ENCODE assay signal across 10 cellular contexts in genomic region chr11:10351435-10351767, GRCh38. TPM values are rescaled to one million over a fixed set of nuclear protein-coding genes. Genes with fewer than 3 reads are reported as not detected.
DNase-seq lines count a peak whose midpoint lies in the region; ATAC-seq, FAIRE-seq and TF ChIP-seq lines count a peak whose summit lies in the region.
"Had no signal": no experiment of that assay in that cellular context is flagged by ENCODE, and none has a peak within 500 bp of the region (broad histone marks: within the 10 kb centered on the region; RNA-seq: fewer than 3 reads in every experiment).

No MANE protein-coding gene starts in this region.

- no peak for ATAC-seq in heart left ventricle
- no peak for ATAC-seq in left cardiac atrium
- peak in 3 of 8 donors; percentile 8 to 37 (median 12) for ATAC-seq in heart right ventricle

- peaks cover 8 to 39% (median 24%) of the 10 kb centered on the region in 12 donors for H3K4me1 ChIP-seq in heart left ventricle
- peaks cover 11 to 51% (median 32%) of the 10 kb centered on the region in 9 donors for H3K4me1 ChIP-seq in heart right ventricle
- peaks cover 23% of the 10 kb centered on the region for H3K4me1 ChIP-seq in neuron (ENCODE audit: insufficient read depth, low read length)

- peak overlapping the region in 3 of 12 donors; percentile 0 to 19 (median 11) for H3K4me3 ChIP-seq in heart left ventricle
- H3K4me3 ChIP-seq in heart right ventricle = peak overlapping the region in 3 of 10 donors; percentile 11 to 29 (median 12)
- H3K4me3 ChIP-seq in neuron (ENCODE audit: low read length) = peak overlapping the region; percentile 45
- H3K4me3 ChIP-seq: tibial nerve had no signal

- TF ChIP-seq POLR2A in heart left ventricle (IDR thresholded peaks at IDR 0.05) = peak in 1 of 2 donors; percentile 19

- H3K36me3 ChIP-seq in heart left ventricle = no peaks in the 10 kb centered on the region
- no peaks in the 10 kb centered on the region for H3K36me3 ChIP-seq in heart right ventricle
- no peaks in the 10 kb centered on the region for H3K36me3 ChIP-seq in neuron (ENCODE audit: insufficient read depth, low read length)
- H3K36me3 ChIP-seq: tibial nerve had no signal

- FAIRE-seq in HTR-8/SVneo (lab: Jason Lieb, UNC) = no peak

- H3K9me3 ChIP-seq in heart left ventricle (peaks cover 0 to 7% (median 0%) of the 10 kb centered on the region in 12 donors), heart right ventricle (no peaks in the 10 kb centered on the region), neuron (ENCODE audit: low read length) (no peaks in the 10 kb centered on the region)
- H3K9me3 ChIP-seq: tibial nerve had no signal

- no peaks in the 10 kb centered on the region for H3K27me3 ChIP-seq in heart left ventricle
- H3K27me3 ChIP-seq in heart right ventricle = no peaks in the 10 kb centered on the region
- H3K27me3 ChIP-seq in neuron (ENCODE audit: insufficient read depth, low read length) = no peaks in the 10 kb centered on the region
- H3K27me3 ChIP-seq: tibial nerve had no signal

- 0 to 24% (median 4%) methylated on average over 5 of the region's 5 CpGs for WGBS in heart left ventricle, 4 donors
- 2 to 8% methylated on average over 5 of the region's 5 CpGs for WGBS in heart right ventricle, 2 donors

- DNase-seq in heart left ventricle (peak in 1 of 5 donors; percentile 32), left cardiac atrium (no peak), heart right ventricle (peak in 1 of 2 donors; percentile 24), NCI-H226 (no peak), NCI-H1417 (lab: John Stamatoyannopoulos, UW) (no peak), HTR-8/SVneo (ENCODE audit: insufficient read length, low spot score) (no peak), NCI-H69 (lab: John Stamatoyannopoulos, UW) (no peak)
- DNase-seq: naive B cell had no signal

- TF ChIP-seq CTCF in heart left ventricle (IDR thresholded peaks at IDR 0.05) (no peak), heart right ventricle (IDR thresholded peaks at IDR 0.05) (no peak)

- H3K27ac ChIP-seq in heart left ventricle = peak overlapping the region; percentile 53 to 88 (median 80)
- H3K27ac ChIP-seq in heart right ventricle = peak overlapping the region; percentile 61 to 91 (median 79)

- H2AFZ ChIP-seq in neuron (ENCODE audit: low read depth, low read length) = peak overlapping the region; percentile 66

- intact Hi-C loops in heart left ventricle (cut with DNase I) = no loop called here
- intact Hi-C loops in left cardiac atrium (cut with DNase I) = no loop called here
- intact Hi-C loops in heart right ventricle (cut with DNase I) = no loop called here

RNA-seq across cellular contexts. Expression of gene ADM, which starts 46.5 kb away (rescaled TPM):
- 10 to 100 TPM in 6 of 9 donors, 1 to 10 TPM in 3; 6.9 to 52.4 (median 16.8) TPM for total RNA-seq in heart left ventricle
- 100 to 1,000 TPM in 1 of 2 donors, 10 to 100 TPM in 1; 14.6 to 154 TPM for polyA plus RNA-seq in heart left ventricle
- 10 to 100 TPM; 20.8 to 21.9 TPM for total RNA-seq in left cardiac atrium
- 10 to 100 TPM in 5 of 10 donors, 1 to 10 TPM in 5; 5.1 to 63.7 (median 9.6) TPM for total RNA-seq in heart right ventricle
- polyA plus RNA-seq in heart right ventricle = 10 to 100 TPM; 23.6 to 57.1 TPM

RNA-seq across cellular contexts. Expression of gene SBF2, which starts 57.4 kb away (rescaled TPM):
- 10 to 100 TPM; 15.3 to 33.9 (median 21.5) TPM for total RNA-seq in heart left ventricle
- polyA plus RNA-seq in heart left ventricle = 10 to 100 TPM; 10.4 to 12.5 TPM
- total RNA-seq in left cardiac atrium = 10 to 100 TPM; 18.5 to 25.8 TPM
- total RNA-seq in heart right ventricle = 10 to 100 TPM; 16.2 to 27.1 (median 21.2) TPM
- 10 to 100 TPM in 1 of 2 donors, 1 to 10 TPM in 1; 8.9 to 22.2 TPM for polyA plus RNA-seq in heart right ventricle
